ENCODE assay signal across 18 cellular contexts in genomic region chr9:26471271-26471670, GRCh38.
A peak's percentile ranks its signal among the peaks of the same experiment; 100 is the strongest.
DNase-seq lines count a peak whose midpoint lies in the region; ATAC-seq lines count a peak whose summit lies in the region.
"Had no signal": no experiment of that assay in that cellular context is flagged by ENCODE, and none has a peak within 500 bp of the region (broad histone marks: within the 10 kb centered on the region; RNA-seq: fewer than 3 reads in every experiment).

No MANE protein-coding gene starts in this region.

- no peak for ATAC-seq in activated T-cell treated with anti-CD3 and anti-CD28 coated beads, Interleukin-2, amount 50 U/mL, for 4 hours
- ATAC-seq in GM19035 (IDR thresholded peaks at IDR 0.05; ENCODE audit: unreplicated experiment): no peak
- ATAC-seq: A549 had no signal

- peak overlapping the region; percentile 65 for H3K27ac ChIP-seq in caudate nucleus (ENCODE audit: low read depth, low read length)
- H3K27ac ChIP-seq: A549 had no signal

- peaks cover 21% of the 10 kb centered on the region for H3K9me3 Mint-ChIP-seq in activated T-cell treated with anti-CD3 and anti-CD28 coated beads, Interleukin-2, amount 50 U/mL, for 4 hours

- H3K27me3 Mint-ChIP-seq in activated T-cell treated with anti-CD3 and anti-CD28 coated beads, Interleukin-2, amount 50 U/mL, for 4 hours (ENCODE audit: low read depth): no peaks in the 10 kb centered on the region
- H3K27me3 Mint-ChIP-seq: CD4-positive, alpha-beta memory T cell had no signal

- H3K4me3 Mint-ChIP-seq in activated T-cell treated with anti-CD3 and anti-CD28 coated beads, Interleukin-2, amount 50 U/mL, for 4 hours: no peak overlapping the region
- H3K4me3 Mint-ChIP-seq: CD4-positive, alpha-beta memory T cell; HFFc6 had no signal

- peak in 1 of 61 donors; percentile 13 for DNase-seq in caudate nucleus (lab: John Stamatoyannopoulos, UW)
- peak; percentile 60 for DNase-seq in medulla oblongata (ENCODE audit: extremely low spot score)
- DNase-seq in pons (ENCODE audit: low spot score): peak; percentile 29
- no peak for DNase-seq in RKO (ENCODE audit: low spot score)
- no peak for DNase-seq in activated T-cell treated with anti-CD3 and anti-CD28 coated beads, Interleukin-2, amount 50 U/mL, for 4 hours
- DNase-seq in OCI-M1 (lab: John Stamatoyannopoulos, UW): no peak
- DNase-seq: 8988T; ACHN; AML-193; C1 segment of cervical spinal cord; Caco-2; CD4-positive, alpha-beta memory T cell; DMS153; DND-41; GOT3; HFFc6 had no signal

- H3K36me3 Mint-ChIP-seq in activated T-cell treated with anti-CD3 and anti-CD28 coated beads, Interleukin-2, amount 50 U/mL, for 4 hours (ENCODE audit: insufficient read depth): no peaks in the 10 kb centered on the region
- H3K36me3 Mint-ChIP-seq: CD4-positive, alpha-beta memory T cell had no signal

- no peaks in the 10 kb centered on the region for H3K4me1 Mint-ChIP-seq in activated T-cell treated with anti-CD3 and anti-CD28 coated beads, Interleukin-2, amount 50 U/mL, for 4 hours (ENCODE audit: low read depth)
- H3K4me1 Mint-ChIP-seq: CD4-positive, alpha-beta memory T cell had no signal

Comparison
In these comparisons a context has a peak if more than half of its experiments do, and no peak if none do; other contexts are left out.
1. DNase-seq: peak in medulla oblongata (single experiment) and pons (single experiment); none in RKO (single experiment), activated T-cell treated with anti-CD3 and anti-CD28 coated beads, Interleukin-2, amount 50 U/mL, for 4 hours (single experiment) and OCI-M1 (single experiment).